ENCODE assay signal across 7 cellular contexts in the genomic region with DNA sequence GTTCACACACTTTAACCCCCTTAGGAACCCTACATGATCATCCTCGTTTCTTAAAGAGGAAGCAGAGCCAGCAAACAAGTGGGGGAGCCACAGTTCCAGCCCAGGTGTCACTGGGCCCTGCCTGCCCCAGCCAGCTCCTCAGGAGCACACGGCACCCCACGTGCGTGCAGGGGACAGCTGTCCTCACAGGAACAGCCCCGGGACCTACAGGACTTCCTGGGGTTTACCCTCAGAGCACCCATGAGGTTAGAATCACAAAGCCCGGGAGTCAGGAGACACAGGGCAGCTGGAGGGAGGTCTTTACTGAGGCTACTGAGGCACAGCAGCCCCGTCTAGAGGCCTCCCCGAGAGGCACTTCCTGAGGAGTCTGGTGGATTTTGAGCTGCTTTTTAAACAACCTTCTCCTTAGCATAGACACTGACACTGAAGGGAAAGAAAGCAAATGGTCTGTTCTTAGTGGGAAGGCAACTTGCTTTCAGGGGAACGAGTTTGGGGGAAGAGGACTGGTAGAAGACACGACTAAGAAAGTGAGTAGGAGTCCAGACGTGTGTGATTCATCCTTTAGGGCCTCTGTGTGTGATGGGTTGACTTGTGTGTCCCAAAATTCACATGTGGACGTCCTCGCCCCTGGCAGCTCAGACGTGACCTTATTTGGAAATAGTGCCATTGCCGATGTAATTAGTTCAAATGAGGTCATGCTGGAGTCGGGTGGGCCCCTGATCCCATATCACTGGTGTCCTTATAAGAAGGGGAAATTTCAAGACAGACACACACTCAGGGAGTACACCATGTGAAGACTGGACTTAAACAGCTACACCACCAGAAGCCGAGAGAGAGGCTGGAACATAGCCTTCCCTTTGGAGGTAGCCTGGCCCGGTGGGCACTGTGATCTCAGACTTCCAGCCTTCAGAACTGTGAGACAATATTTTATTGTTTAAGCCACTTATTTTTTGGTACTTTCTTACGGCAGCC.
DNase-seq lines count a peak whose midpoint lies in the region; ATAC-seq lines count a peak whose summit lies in the region.
"Not testable (repeated sequence)": the region's sequence is repeated elsewhere in the genome, so short reads cannot be mapped to it uniquely, and the experiment has no call there.

No MANE protein-coding gene starts in this region.

- not testable (repeated sequence) for H3K27me3 Mint-ChIP-seq in T-helper 2 cell treated with Interferon-gamma antibody and Interleukin-4, amounts not matched to agents 5 μg/mL and 100 μg/mL, for 36 hours (ENCODE audit: low read depth); activated naive CD4-positive, alpha-beta T cell treated with anti-CD3 and anti-CD28 coated beads, Interleukin-2, amount 50 U/mL, for 24 hours

- H2AFZ ChIP-seq in GM23248, result not testable (repeated sequence)

- H3K4me1 ChIP-seq in GM23248 (ENCODE audit: insufficient read depth), result peaks cover 17% of the 10 kb centered on the region

- peaks cover 88% of the 10 kb centered on the region for H3K79me2 ChIP-seq in GM23248 (ENCODE audit: insufficient read depth)

- H3K27ac Mint-ChIP-seq in T-helper 2 cell treated with Interferon-gamma antibody and Interleukin-4, amounts not matched to agents 5 μg/mL and 100 μg/mL, for 36 hours, result peak overlapping the region; percentile 96
- peak overlapping the region; percentile 96 for H3K27ac Mint-ChIP-seq in activated naive CD4-positive, alpha-beta T cell treated with anti-CD3 and anti-CD28 coated beads, Interleukin-2, amount 50 U/mL, for 24 hours

- H3K4me2 ChIP-seq in GM23248 (ENCODE audit: unreplicated experiment), result not testable (repeated sequence)

- peak overlapping the region; percentile 67 for H3K27ac ChIP-seq in GM23248

- not testable (repeated sequence) for H3K27me3 ChIP-seq in GM23248 (replicated peaks; ENCODE audit: insufficient read depth)

- H3K4me3 Mint-ChIP-seq in T-helper 2 cell treated with Interferon-gamma antibody and Interleukin-4, amounts not matched to agents 5 μg/mL and 100 μg/mL, for 36 hours, result peak overlapping the region; percentile 89
- peak overlapping the region; percentile 83 for H3K4me3 Mint-ChIP-seq in activated naive CD4-positive, alpha-beta T cell treated with anti-CD3 and anti-CD28 coated beads, Interleukin-2, amount 50 U/mL, for 24 hours

- H3K9me2 ChIP-seq in GM23248 (ENCODE audit: insufficient read depth), result not testable (repeated sequence)

- DNase-seq in GM23248 (peak; percentile 48), skeletal muscle cell (ENCODE audit: low read depth) (peak; percentile 12)
- peak; percentile 68 for DNase-seq in T-helper 2 cell treated with Interferon-gamma antibody and Interleukin-4, amounts not matched to agents 5 μg/mL and 100 μg/mL, for 36 hours (ENCODE audit: low spot score)
- not testable (repeated sequence) for DNase-seq in Right ventricle myocardium superior

- H3K9ac ChIP-seq in GM23248, result peak overlapping the region; percentile 48

- in situ Hi-C loops in GM23248 (cut with MboI), result not testable (repeated sequence)

- H3K9me3 Mint-ChIP-seq in T-helper 2 cell treated with Interferon-gamma antibody and Interleukin-4, amounts not matched to agents 5 μg/mL and 100 μg/mL, for 36 hours; activated naive CD4-positive, alpha-beta T cell treated with anti-CD3 and anti-CD28 coated beads, Interleukin-2, amount 50 U/mL, for 24 hours: not testable (repeated sequence)

- not testable (repeated sequence) for H3K36me3 ChIP-seq in GM23248 (ENCODE audit: low read depth)

- 33 to 43% methylated on average over 16 to 17 of the region's 19 CpGs for WGBS in GM23248 (ENCODE audit: low coverage in 1 of 2, low lambda C conversion rate in 2 of 2, missing lambda C conversion rate in 2 of 2), 2 experiments

- not testable (repeated sequence) for H3K9me3 ChIP-seq in GM23248 (ENCODE audit: low read depth)

- H3K36me3 Mint-ChIP-seq in T-helper 2 cell treated with Interferon-gamma antibody and Interleukin-4, amounts not matched to agents 5 μg/mL and 100 μg/mL, for 36 hours (ENCODE audit: low read depth), result peaks cover 16% of the 10 kb centered on the region
- peaks cover 11% of the 10 kb centered on the region for H3K36me3 Mint-ChIP-seq in activated naive CD4-positive, alpha-beta T cell treated with anti-CD3 and anti-CD28 coated beads, Interleukin-2, amount 50 U/mL, for 24 hours

- peaks cover 32% of the 10 kb centered on the region for H3K4me1 Mint-ChIP-seq in T-helper 2 cell treated with Interferon-gamma antibody and Interleukin-4, amounts not matched to agents 5 μg/mL and 100 μg/mL, for 36 hours (ENCODE audit: low read depth)
- H3K4me1 Mint-ChIP-seq in activated naive CD4-positive, alpha-beta T cell treated with anti-CD3 and anti-CD28 coated beads, Interleukin-2, amount 50 U/mL, for 24 hours, result peaks cover 44% of the 10 kb centered on the region

- H3F3A ChIP-seq in GM23248 (ENCODE audit: insufficient read depth), result not testable (repeated sequence)

- not testable (repeated sequence) for H3K4me3 ChIP-seq in GM23248; skeletal muscle cell (ENCODE audit: low read depth, low read length)

- ATAC-seq in GM18511 (IDR thresholded peaks at IDR 0.05; ENCODE audit: unreplicated experiment) (peak; percentile 43), HG03378 (IDR thresholded peaks at IDR 0.05; ENCODE audit: unreplicated experiment) (peak; percentile 31), Right ventricle myocardium superior (ENCODE audit: poor library complexity) (peak; percentile 12)

- intact Hi-C loops in Right ventricle myocardium superior (cut with DNase I), result not testable (repeated sequence)

- H4K20me1 ChIP-seq in GM23248 (ENCODE audit: insufficient read depth), result not testable (repeated sequence)
